ENCODE assay signal across 9 cellular contexts in the genomic region with DNA sequence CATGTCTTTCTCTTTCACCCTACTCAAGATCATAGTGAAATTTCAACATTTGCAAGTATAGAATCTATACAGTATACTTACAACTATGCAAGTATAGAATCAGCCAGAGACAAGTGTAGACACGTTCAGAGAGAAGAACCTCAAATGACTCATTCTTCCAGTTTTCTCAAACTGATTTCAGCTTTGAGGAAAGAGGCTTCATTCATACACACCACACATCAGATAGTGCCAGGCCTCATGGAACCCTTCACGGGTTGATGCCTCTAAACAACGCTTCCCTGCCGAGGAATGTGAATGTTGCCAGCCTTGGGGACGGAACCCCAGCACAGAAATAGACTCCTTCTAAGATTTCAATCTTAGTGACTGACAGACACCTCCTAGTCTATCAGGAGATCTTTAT.
A peak's percentile ranks its signal among the peaks of the same experiment; 100 is the strongest.
DNase-seq lines count a peak whose midpoint lies in the region; ATAC-seq, FAIRE-seq and TF ChIP-seq lines count a peak whose summit lies in the region.
"Had no signal": no experiment of that assay in that cellular context is flagged by ENCODE, and none has a peak within 500 bp of the region (broad histone marks: within the 10 kb centered on the region; RNA-seq: fewer than 3 reads in every experiment).

No MANE protein-coding gene starts in this region.

- H3K4me1 Mint-ChIP-seq in activated CD8-positive, alpha-beta T cell treated with anti-CD3 and anti-CD28 coated beads, Interleukin-2, amount 10 ng/mL, durations not matched to agents 7 days and 5 days (ENCODE audit: low read depth) = peaks cover 96% of the 10 kb centered on the region

- peaks cover 18% of the 10 kb centered on the region for H3K36me3 Mint-ChIP-seq in activated CD8-positive, alpha-beta T cell treated with anti-CD3 and anti-CD28 coated beads, Interleukin-2, amount 10 ng/mL, durations not matched to agents 7 days and 5 days (ENCODE audit: low read depth)

- no peak for FAIRE-seq in H54 (lab: Jason Lieb, UNC)

- peak overlapping the region; percentile 64 for H3K27ac Mint-ChIP-seq in activated CD8-positive, alpha-beta T cell treated with anti-CD3 and anti-CD28 coated beads, Interleukin-2, amount 10 ng/mL, durations not matched to agents 7 days and 5 days
- H3K27ac Mint-ChIP-seq: nephron progenitor cell had no signal

- H3K9me3 Mint-ChIP-seq in activated CD8-positive, alpha-beta T cell treated with anti-CD3 and anti-CD28 coated beads, Interleukin-2, amount 10 ng/mL, durations not matched to agents 7 days and 5 days (ENCODE audit: insufficient read depth) = no peaks in the 10 kb centered on the region
- H3K9me3 Mint-ChIP-seq: nephron progenitor cell had no signal

- CTCF ChIA-PET in activated CD8-positive, alpha-beta T cell treated with anti-CD3 and anti-CD28 coated beads, Interleukin-2, amount 10 ng/mL, durations not matched to agents 7 days and 5 days (lab: Charles Lee) = interaction anchor here (0.8 to 3.7 kb wide), 4 partner anchors 8 to 44 kb away, joined by 3 to 9 read pairs (median 3); no protein-coding TSS in a partner anchor

- H3K27ac ChIP-seq in coronary artery = no peak overlapping the region

- DNase-seq in SIG-M5 treated with dmso at 0.1 percent for 504 hours (lab: John Stamatoyannopoulos, UW; ENCODE audit: unreplicated experiment) = peak; percentile 66
- no peak for DNase-seq in SIG-M5 (lab: John Stamatoyannopoulos, UW)
- DNase-seq in HPDE6-E6E7 (ENCODE audit: extremely low spot score) = peak; percentile 13
- DNase-seq in activated CD8-positive, alpha-beta T cell treated with anti-CD3 and anti-CD28 coated beads, Interleukin-2, amount 10 ng/mL, durations not matched to agents 7 days and 5 days = no peak
- peak; percentile 61 for DNase-seq in kidney tubule cell (ENCODE audit: low spot score)
- no peak for DNase-seq in H54 (ENCODE audit: insufficient read length, low spot score)
- no peak for DNase-seq in coronary artery (ENCODE audit: low spot score)
- no peak for DNase-seq in SW 1271 (lab: John Stamatoyannopoulos, UW)
- DNase-seq: nephron progenitor cell had no signal

- H3K27me3 Mint-ChIP-seq in activated CD8-positive, alpha-beta T cell treated with anti-CD3 and anti-CD28 coated beads, Interleukin-2, amount 10 ng/mL, durations not matched to agents 7 days and 5 days (ENCODE audit: low read depth) = no peaks in the 10 kb centered on the region

- no peak for TF ChIP-seq CTCF in coronary artery (IDR thresholded peaks at IDR 0.05)

- no peak overlapping the region for H3K4me3 Mint-ChIP-seq in activated CD8-positive, alpha-beta T cell treated with anti-CD3 and anti-CD28 coated beads, Interleukin-2, amount 10 ng/mL, durations not matched to agents 7 days and 5 days
- H3K4me3 Mint-ChIP-seq: nephron progenitor cell had no signal

- ATAC-seq in activated CD8-positive, alpha-beta T cell treated with anti-CD3 and anti-CD28 coated beads, Interleukin-2, amount 10 ng/mL, durations not matched to agents 7 days and 5 days = no peak

- TF ChIP-seq POLR2A in H54 (IDR thresholded peaks at IDR 0.05; ENCODE audit: low read depth, low read length) = no peak

- H3K4me3 ChIP-seq in coronary artery = no peak overlapping the region

- POLR2A ChIA-PET in activated CD8-positive, alpha-beta T cell treated with anti-CD3 and anti-CD28 coated beads, Interleukin-2, amount 10 ng/mL, durations not matched to agents 7 days and 5 days (lab: Charles Lee) = no interaction called here

Comparison
In these comparisons a context has a peak if more than half of its experiments do, and no peak if none do; other contexts are left out.
1. DNase-seq: peak in SIG-M5 treated with dmso at 0.1 percent for 504 hours (single experiment), HPDE6-E6E7 (single experiment) and kidney tubule cell (single experiment); none in SIG-M5 (single experiment), activated CD8-positive, alpha-beta T cell treated with anti-CD3 and anti-CD28 coated beads, Interleukin-2, amount 10 ng/mL, durations not matched to agents 7 days and 5 days (single experiment), H54 (single experiment), coronary artery (single experiment) and SW 1271 (0 of 2).